Comparison of ENCODE assay signal across 11 cellular contexts in genomic region chr1:205351984-205352713, GRCh38. TPM values are rescaled to one million over a fixed set of nuclear protein-coding genes. Genes with fewer than 3 reads are reported as not detected.
DNase-seq lines count a peak whose midpoint lies in the region; ATAC-seq and TF ChIP-seq lines count a peak whose summit lies in the region.
"Had no signal": no experiment of that assay in that cellular context is flagged by ENCODE, and none has a peak within 500 bp of the region (broad histone marks: within the 10 kb centered on the region; RNA-seq: fewer than 3 reads in every experiment).

No MANE protein-coding gene starts in this region.

- no peak overlapping the region for H3K4me2 ChIP-seq in smooth muscle cell

- peak; percentile 96 for DNase-seq in DMS153 (lab: John Stamatoyannopoulos, UW)
- peak; percentile 77 for DNase-seq in NCI-H146 (lab: John Stamatoyannopoulos, UW)
- peak; percentile 63 to 81 for DNase-seq in SHP77 (lab: John Stamatoyannopoulos, UW)
- peak; percentile 95 for DNase-seq in islet precursor cell
- DNase-seq in NCI-H1048 (lab: John Stamatoyannopoulos, UW): no peak
- no peak for DNase-seq in GM10266 (ENCODE audit: extremely low spot score)
- no peak for DNase-seq in sciatic nerve (ENCODE audit: low spot score)
- DNase-seq in smooth muscle cell (lab: John Stamatoyannopoulos, UW; ENCODE audit: unreplicated experiment): no peak

- no peaks in the 10 kb centered on the region for H3K79me2 ChIP-seq in smooth muscle cell (ENCODE audit: low read depth)

- H3K36me3 ChIP-seq in smooth muscle cell (ENCODE audit: low read depth): no peaks in the 10 kb centered on the region

- no peak overlapping the region for H3K4me3 ChIP-seq in smooth muscle cell
- H3K4me3 ChIP-seq: skin epidermis had no signal

- 71% methylated on average over 11 of the region's 11 CpGs for WGBS in smooth muscle cell (ENCODE audit: low lambda C conversion rate)

- ATAC-seq in sciatic nerve: no peak

- TF ChIP-seq CTCF in GM10266 (IDR thresholded peaks at IDR 0.05; ENCODE audit: control insufficient read depth, insufficient read depth, low read depth, missing control alignments) (no peak), smooth muscle cell (IDR thresholded peaks at IDR 0.05; ENCODE audit: borderline replicate concordance, insufficient read depth, poor library complexity, severe bottlenecking) (no peak)

- no peaks in the 10 kb centered on the region for H4K20me1 ChIP-seq in smooth muscle cell (ENCODE audit: low read depth)

- H3K9ac ChIP-seq in smooth muscle cell (ENCODE audit: low read depth): no peak overlapping the region

- H3F3A ChIP-seq in smooth muscle cell (ENCODE audit: low read depth): no peaks in the 10 kb centered on the region

- H3K27me3 ChIP-seq in smooth muscle cell (ENCODE audit: low read depth): no peaks in the 10 kb centered on the region

- H3K27ac ChIP-seq in smooth muscle cell (ENCODE audit: low read depth): no peak overlapping the region
- H3K27ac ChIP-seq: skin epidermis had no signal

- peaks cover 42% of the 10 kb centered on the region for H3K4me1 ChIP-seq in smooth muscle cell (ENCODE audit: low read depth)

- intact Hi-C loops in sciatic nerve (cut with DNase I): loop anchor here (5.0 to 10.0 kb wide), 2 partner anchors 73 to 135 kb away; partner anchors contain the start of gene LEMD1

- H3K9me3 ChIP-seq in smooth muscle cell (replicated peaks; ENCODE audit: low read depth): no peaks in the 10 kb centered on the region

- no peak overlapping the region for H2AFZ ChIP-seq in smooth muscle cell (ENCODE audit: low read depth)

RNA-seq across cellular contexts. Expression of gene KLHDC8A, which starts 4.6 kb away (rescaled TPM):
- 17.4 TPM for total RNA-seq in sciatic nerve
- 0.54 TPM in 1 of 2 replicates, not detected in the other for total RNA-seq in smooth muscle cell
- polyA plus RNA-seq in smooth muscle cell: 0.33 and 0.84 TPM in 2 replicates
- total RNA-seq: activated CD8-positive, alpha-beta memory T cell treated with anti-CD3 and anti-CD28 coated beads for 36 hours; OCI-LY7 had no signal

RNA-seq across cellular contexts. Expression of gene NUAK2, which starts 30.6 kb away (rescaled TPM):
- total RNA-seq in sciatic nerve: 4.7 TPM
- 6.6 and 11.3 TPM in 2 replicates for total RNA-seq in smooth muscle cell
- polyA plus RNA-seq in smooth muscle cell: 15.8 and 16.8 TPM in 2 replicates

Comparison
In these comparisons a context has a peak if more than half of its experiments do, and no peak if none do; other contexts are left out.
1. DNase-seq: peak in DMS153 (single experiment), NCI-H146 (single experiment), SHP77 (2 of 2) and islet precursor cell (single experiment); none in NCI-H1048 (single experiment), GM10266 (single experiment), sciatic nerve (single experiment) and smooth muscle cell (single experiment).
2. RNA of gene KLHDC8A, which starts 4.6 kb away (total RNA-seq): 17.4 TPM in sciatic nerve (single experiment); 0.54 TPM in smooth muscle cell; every median in the first group is over 10 times any median in the second.